In genomic region chr14:89378119-89378518, GRCh38 we compare ENCODE assay signal across 8 cellular contexts. TPM values are rescaled to one million over a fixed set of nuclear protein-coding genes. Genes with fewer than 3 reads are reported as not detected.
DNase-seq lines count a peak whose midpoint lies in the region; ATAC-seq and TF ChIP-seq lines count a peak whose summit lies in the region.

No MANE protein-coding gene starts in this region.

- H3K36me3 ChIP-seq in HEK293 (ENCODE audit: control insufficient read depth in 2 of 2, insufficient read depth in 1 of 2, low read length in 2 of 2), result no peaks in the 10 kb centered on the region; a peak in 1 of 3 replicates

- TF ChIP-seq CTCF in HEK293 (tag by site-specific recombination; IDR thresholded peaks at IDR 0.05), result no peak

- no peaks in the 10 kb centered on the region for H3K4me1 ChIP-seq in HEK293 (ENCODE audit: control insufficient read depth, insufficient read depth, low read length)

- CTCF ChIA-PET in HEK293 (lab: Yijun Ruan, JAX), result interaction anchor here (1.1 kb wide), 1 partner anchor 561 kb away, joined by 3 read pairs; no protein-coding TSS in a partner anchor

- peak; percentile 61 for DNase-seq in G401 (ENCODE audit: low spot score)
- DNase-seq in activated CD4-positive, alpha-beta T cell treated with anti-CD3 and anti-CD28 coated beads, Interleukin-2, amount 50 U/mL, for 4 hours, result peak; percentile 6 to 10
- no peak for DNase-seq in left lobe of liver (ENCODE audit: low spot score)
- DNase-seq in cortex of kidney (lab: John Stamatoyannopoulos, UW), result no peak
- DNase-seq in NCI-H1105 treated with DMSO at 0.1 percent for 48 hours (lab: John Stamatoyannopoulos, UW), result no peak
- DNase-seq in NCI-H2107 treated with DMSO at 0.1 percent for 48 hours (lab: John Stamatoyannopoulos, UW; ENCODE audit: unreplicated experiment), result no peak
- DNase-seq in NCI-H2081 treated with DMSO at 0.1 percent for 48 hours (lab: John Stamatoyannopoulos, UW), result no peak

- POLR2A ChIA-PET in HEK293 (lab: Yijun Ruan, JAX), result no interaction called here

- H3K27ac ChIP-seq in HEK293 (ENCODE audit: extremely low read depth, low read depth, low read length), result no peak overlapping the region

- peak; percentile 41 for ATAC-seq in left lobe of liver

- H3K9me3 ChIP-seq in HEK293 (ENCODE audit: control insufficient read depth, insufficient read depth, low read depth, low read length), result no peaks in the 10 kb centered on the region; the same call in 1 of the 2 replicates

- H3K4me3 ChIP-seq in HEK293 (ENCODE audit: low read depth, low read length), result no peak overlapping the region

- in situ Hi-C loops in G401 (cut with HindIII; ENCODE audit: low sequenced_read_pairs), result no loop called here

TF ChIP-seq in HEK293, 187 proteins besides CTCF, POLR2A, EP300 and RAD21:
- TF ChIP-seq ATF2 (tag by site-specific recombination; IDR thresholded peaks at IDR 0.05; ENCODE audit: low read depth) (0 out of 2 replicates have a peak, but pooled peaks have one; percentile 31), ZIC2 (tag by site-specific recombination; IDR thresholded peaks at IDR 0.05) (no peak), GLIS1 (tag by site-specific recombination; IDR thresholded peaks at IDR 0.05) (peak; percentile 17; the same call in 1 of the 2 replicates)
TF ChIP-seq in HEK293: peak in this region for 2.

RNA-seq across cellular contexts. Expression of gene FOXN3, which starts 38.9 kb away (rescaled TPM):
- 7.6 and 10.0 TPM in 2 replicates for total RNA-seq in G401 (2014; rRNA removed; shearing (Covaris generic))
- total RNA-seq in left lobe of liver, result 72.9 TPM

Comparison
In these comparisons a context has a peak if more than half of its experiments do, and no peak if none do; other contexts are left out.
1. DNase-seq: peak in G401 (single experiment) and activated CD4-positive, alpha-beta T cell treated with anti-CD3 and anti-CD28 coated beads, Interleukin-2, amount 50 U/mL, for 4 hours (2 of 2); none in left lobe of liver (single experiment), cortex of kidney (single experiment), NCI-H1105 treated with DMSO at 0.1 percent for 48 hours (single experiment), NCI-H2107 treated with DMSO at 0.1 percent for 48 hours (single experiment) and NCI-H2081 treated with DMSO at 0.1 percent for 48 hours (single experiment).